ENCODE assay signal across 21 cellular contexts in genomic region chr1:110002695-110003094, GRCh38. TPM values are rescaled to one million over a fixed set of nuclear protein-coding genes. Genes with fewer than 3 reads are reported as not detected.
A peak's percentile ranks its signal among the peaks of the same experiment; 100 is the strongest.
DNase-seq lines count a peak whose midpoint lies in the region; ATAC-seq, FAIRE-seq and TF ChIP-seq lines count a peak whose summit lies in the region.
"Had no signal": no experiment of that assay in that cellular context is flagged by ENCODE, and none has a peak within 500 bp of the region (broad histone marks: within the 10 kb centered on the region; RNA-seq: fewer than 3 reads in every experiment).

No MANE protein-coding gene starts in this region.

- in situ Hi-C loops in mammary epithelial cell (cut with MboI; ENCODE audit: low sequenced_read_pairs in 2 of 2): no loop called here

- no peak overlapping the region for H3K4me3 Mint-ChIP-seq in osteocyte (ENCODE audit: unreplicated experiment)
- no peak overlapping the region for H3K4me3 Mint-ChIP-seq in CD8-positive, alpha-beta T cell
- H3K4me3 Mint-ChIP-seq: activated naive CD8-positive, alpha-beta T cell treated with anti-CD3 and anti-CD28 coated beads, Interleukin-2, amount 10 ng/mL, durations not matched to agents 7 days and 5 days; activated T-cell treated with anti-CD3 and anti-CD28 coated beads, Interleukin-2, amount 50 U/mL, for 24 hours; neural progenitor cell had no signal

- no peak for ATAC-seq in CD8-positive, alpha-beta T cell
- no peak for ATAC-seq in HG03571 (IDR thresholded peaks at IDR 0.05; ENCODE audit: unreplicated experiment)
- ATAC-seq: lower lobe of right lung, sciatic nerve had no signal

- H3K4me1 ChIP-seq in A673 (ENCODE audit: insufficient read depth, low read length, poor library complexity, severe bottlenecking) (peaks cover 54% of the 10 kb centered on the region), HEK293 (ENCODE audit: control insufficient read depth, insufficient read depth, low read length) (peaks cover 28% of the 10 kb centered on the region), mammary epithelial cell (ENCODE audit: insufficient read depth, low read length) (peaks cover 37% of the 10 kb centered on the region)
- peaks cover 13% of the 10 kb centered on the region for H3K4me1 ChIP-seq in CD8-positive, alpha-beta T cell (ENCODE audit: insufficient read depth, low read length)

- H3K4me1 Mint-ChIP-seq in osteocyte (ENCODE audit: unreplicated experiment): peaks cover 52% of the 10 kb centered on the region
- H3K4me1 Mint-ChIP-seq in CD8-positive, alpha-beta T cell (ENCODE audit: low read depth): peaks cover 30% of the 10 kb centered on the region

- whole genome bisulfite sequencing in mammary epithelial cell (ENCODE audit: low coverage, missing lambda C conversion rate): 100% methylated on average over 1 of the region's 1 CpG

- dilution Hi-C loops in mammary epithelial cell (cut with HindIII; ENCODE audit: low sequenced_read_pairs): no loop called here

- no peak overlapping the region for H3K4me3 ChIP-seq in A673 (ENCODE audit: low read depth, low read length, poor library complexity, severe bottlenecking)
- H3K4me3 ChIP-seq in HEK293 (ENCODE audit: low read depth, low read length): no peak overlapping the region
- no peak overlapping the region for H3K4me3 ChIP-seq in mammary epithelial cell (replicated peaks in 1 of 3; ENCODE audit: insufficient read depth in 1 of 3, low read depth in 2 of 3, low read length in 3 of 3)
- no peak overlapping the region for H3K4me3 ChIP-seq in CD8-positive, alpha-beta T cell (ENCODE audit: low read depth, low read length)
- H3K4me3 ChIP-seq: lower lobe of right lung had no signal

- peak overlapping the region; percentile 81 for H3K27ac ChIP-seq in A673 (ENCODE audit: low read depth, low read length, poor library complexity, severe bottlenecking)
- H3K27ac ChIP-seq in HEK293 (ENCODE audit: extremely low read depth, low read depth, low read length): no peak overlapping the region
- H3K27ac ChIP-seq in mammary epithelial cell (ENCODE audit: insufficient read depth, low read depth, low read length): peak overlapping the region; percentile 78
- no peak overlapping the region for H3K27ac ChIP-seq in CD8-positive, alpha-beta T cell (ENCODE audit: low read depth, low read length)
- H3K27ac ChIP-seq: lower lobe of right lung had no signal

- BruUV-seq in A673 (replicated peaks; lab: Mats Ljungman, UMichigan) (no TSS peak), mammary epithelial cell (replicated peaks; lab: Mats Ljungman, UMichigan) (no TSS peak)

- H3K27ac Mint-ChIP-seq in osteocyte (ENCODE audit: unreplicated experiment): peak overlapping the region; percentile 92
- no peak overlapping the region for H3K27ac Mint-ChIP-seq in CD8-positive, alpha-beta T cell
- H3K27ac Mint-ChIP-seq: activated naive CD8-positive, alpha-beta T cell treated with anti-CD3 and anti-CD28 coated beads, Interleukin-2, amount 10 ng/mL, durations not matched to agents 7 days and 5 days had no signal

- FAIRE-seq in frontal cortex (lab: Jason Lieb, UNC): no peak
- FAIRE-seq: endometrium had no signal

- H3K9me3 Mint-ChIP-seq in osteocyte (ENCODE audit: unreplicated experiment): no peaks in the 10 kb centered on the region
- no peaks in the 10 kb centered on the region for H3K9me3 Mint-ChIP-seq in CD8-positive, alpha-beta T cell
- H3K9me3 Mint-ChIP-seq: activated naive CD8-positive, alpha-beta T cell treated with anti-CD3 and anti-CD28 coated beads, Interleukin-2, amount 10 ng/mL, durations not matched to agents 7 days and 5 days; activated T-cell treated with anti-CD3 and anti-CD28 coated beads, Interleukin-2, amount 50 U/mL, for 24 hours; neural progenitor cell had no signal

- H3K36me3 ChIP-seq in A673 (ENCODE audit: insufficient read depth, low read length, poor library complexity, severe bottlenecking) (no peaks in the 10 kb centered on the region), HEK293 (ENCODE audit: control insufficient read depth in 2 of 2, insufficient read depth in 1 of 2, low read length in 2 of 2) (no peaks in the 10 kb centered on the region), mammary epithelial cell (ENCODE audit: insufficient read depth, low read length) (peaks cover 2% of the 10 kb centered on the region)
- H3K36me3 ChIP-seq in CD8-positive, alpha-beta T cell (ENCODE audit: insufficient read depth, low read length): no peaks in the 10 kb centered on the region
- H3K36me3 ChIP-seq: lower lobe of right lung had no signal

- CTCF ChIA-PET in A673 (lab: Charles Lee): no interaction called here
- CTCF ChIA-PET in HEK293 (lab: Yijun Ruan, JAX): no interaction called here
- CTCF ChIA-PET in mammary epithelial cell (lab: Charles Lee; ENCODE audit: low non-redundant PET): no interaction called here
- CTCF ChIA-PET in CD8-positive, alpha-beta T cell (lab: Charles Lee): interaction anchor here (1.2 to 2.6 kb wide), 2 partner anchors 9 to 18 kb away, joined by 3 to 9 read pairs; partner anchors contain the start of gene AHCYL1

- POLR2A ChIA-PET in A673 (lab: Charles Lee; ENCODE audit: low non-redundant PET): no interaction called here
- POLR2A ChIA-PET in HEK293 (lab: Yijun Ruan, JAX): interaction anchor here (0.8 kb wide), 1 partner anchor 11 kb away, joined by 3 read pairs; no protein-coding TSS in a partner anchor
- POLR2A ChIA-PET in CD8-positive, alpha-beta T cell (lab: Charles Lee): no interaction called here

- no peaks in the 10 kb centered on the region for H3K27me3 Mint-ChIP-seq in osteocyte (ENCODE audit: unreplicated experiment)
- no peaks in the 10 kb centered on the region for H3K27me3 Mint-ChIP-seq in CD8-positive, alpha-beta T cell (ENCODE audit: low read depth)
- H3K27me3 Mint-ChIP-seq: activated naive CD8-positive, alpha-beta T cell treated with anti-CD3 and anti-CD28 coated beads, Interleukin-2, amount 10 ng/mL, durations not matched to agents 7 days and 5 days; activated T-cell treated with anti-CD3 and anti-CD28 coated beads, Interleukin-2, amount 50 U/mL, for 24 hours had no signal

- no peaks in the 10 kb centered on the region for H3K36me3 Mint-ChIP-seq in osteocyte (ENCODE audit: unreplicated experiment)
- H3K36me3 Mint-ChIP-seq in CD8-positive, alpha-beta T cell: peaks cover 2% of the 10 kb centered on the region
- H3K36me3 Mint-ChIP-seq: neural progenitor cell had no signal

- no peaks in the 10 kb centered on the region for H4K20me1 ChIP-seq in mammary epithelial cell (ENCODE audit: insufficient read depth, low read length)

- intact Hi-C loops in A673 (cut with micrococcal nuclease; ENCODE audit: unreplicated experiment) (no loop called here), mammary epithelial cell (cut with micrococcal nuclease) (no loop called here)
- intact Hi-C loops in CD8-positive, alpha-beta T cell (cut with DNase I, micrococcal nuclease): no loop called here

- peaks cover 71% of the 10 kb centered on the region for H3K79me2 ChIP-seq in mammary epithelial cell (ENCODE audit: insufficient read depth, low read length)

- H3K27me3 ChIP-seq in A673 (replicated peaks; ENCODE audit: insufficient read depth, low read depth, low read length, poor library complexity) (no peaks in the 10 kb centered on the region), mammary epithelial cell (ENCODE audit: insufficient read depth, low read length) (no peaks in the 10 kb centered on the region)
- no peaks in the 10 kb centered on the region for H3K27me3 ChIP-seq in CD8-positive, alpha-beta T cell (ENCODE audit: insufficient read depth, low read length)
- H3K27me3 ChIP-seq: neural progenitor cell had no signal

- DNase-seq in A673 (ENCODE audit: low spot score): no peak
- no peak for DNase-seq in mammary epithelial cell
- DNase-seq in osteocyte (ENCODE audit: extremely low spot score, unreplicated experiment): no peak
- DNase-seq in cerebellum (ENCODE audit: low spot score): no peak
- no peak for DNase-seq in CD8-positive, alpha-beta T cell
- DNase-seq in frontal cortex (ENCODE audit: low spot score in 2 of 2): no peak
- DNase-seq: activated CD4-positive, alpha-beta T cell treated with anti-CD3 and anti-CD28 coated beads for 4 hours; activated naive CD8-positive, alpha-beta T cell treated with anti-CD3 and anti-CD28 coated beads, Interleukin-2, amount 10 ng/mL, durations not matched to agents 7 days and 5 days; activated T-cell treated with anti-CD3 and anti-CD28 coated beads, Interleukin-2, amount 50 U/mL, for 24 hours; central memory CD4-positive, alpha-beta T cell; foreskin melanocyte; lower lobe of right lung; NCI-H1092 treated with DMSO at 0.1 percent for 48 hours; Right ventricle myocardium superior; stimulated activated CD4-positive, alpha-beta T cell treated with anti-CD3 and anti-CD28 coated beads, Interleukin-4, amount 100 ng/mL, for 4 hours; T-helper 9 cell had no signal

- H2AFZ ChIP-seq in mammary epithelial cell (ENCODE audit: low read depth, low read length): no peak overlapping the region
- H2AFZ ChIP-seq: neural progenitor cell had no signal

- TF ChIP-seq CTCF in A673 (conservative IDR thresholded peaks at IDR 0.05; ENCODE audit: low read depth, low read length): no peak
- no peak for TF ChIP-seq CTCF in HEK293 (tag by site-specific recombination; IDR thresholded peaks at IDR 0.05)
- no peak for TF ChIP-seq CTCF in mammary epithelial cell (conservative IDR thresholded peaks at IDR 0.05 in 1 of 2, IDR thresholded peaks at IDR 0.05 in 1 of 2; ENCODE audit: extremely low read depth in 1 of 2, insufficient read depth in 1 of 2, low read depth in 1 of 2, low read length in 2 of 2)
- no peak for TF ChIP-seq CTCF in osteocyte (IDR thresholded peaks at IDR 0.05)
- TF ChIP-seq CTCF in CD8-positive, alpha-beta T cell (IDR thresholded peaks at IDR 0.05): no peak

- H3K4me2 ChIP-seq in mammary epithelial cell (ENCODE audit: insufficient read depth, low read depth, low read length): peak overlapping the region; percentile 77

- no peaks in the 10 kb centered on the region for H3K9me3 ChIP-seq in A673 (ENCODE audit: low read depth, low read length, poor library complexity, severe bottlenecking)
- no peaks in the 10 kb centered on the region for H3K9me3 ChIP-seq in HEK293 (ENCODE audit: control insufficient read depth, insufficient read depth, low read depth, low read length)
- no peaks in the 10 kb centered on the region for H3K9me3 ChIP-seq in mammary epithelial cell (replicated peaks; ENCODE audit: insufficient read depth, low read length)
- H3K9me3 ChIP-seq in CD8-positive, alpha-beta T cell (ENCODE audit: low read length): no peaks in the 10 kb centered on the region
- H3K9me3 ChIP-seq: lower lobe of right lung had no signal

- no peak overlapping the region for H3K9ac ChIP-seq in mammary epithelial cell (ENCODE audit: insufficient read depth, low read length)
- H3K9ac ChIP-seq: neural progenitor cell had no signal

RNA-seq across cellular contexts. Expression of gene AHCYL1, which starts 18.1 kb away (rescaled TPM):
- total RNA-seq in A673 (2021) (89.6 and 107 TPM in 2 replicates), mammary epithelial cell (10 to 100 TPM; 71.2 to 72.2 TPM), osteocyte (77.0 and 79.3 TPM in 2 replicates), cerebellum (39.6 TPM), frontal cortex (21.2 TPM)
- polyA plus RNA-seq in mammary epithelial cell: 64.7 TPM
- 84.7 TPM for polyA minus RNA-seq in mammary epithelial cell
- total RNA-seq in CD8-positive, alpha-beta T cell: 1 to 10 TPM; 5.3 to 5.5 TPM

RNA-seq across cellular contexts. Expression of gene STRIP1, which starts 31.7 kb away (rescaled TPM):
- total RNA-seq in A673 (2021) (57.7 and 59.6 TPM in 2 replicates), mammary epithelial cell (10 to 100 TPM; 39.4 to 51.3 TPM), osteocyte (55.7 and 55.8 TPM in 2 replicates), cerebellum (112 TPM), frontal cortex (98.2 TPM)
- 24.9 TPM for polyA plus RNA-seq in mammary epithelial cell
- 26.5 TPM for polyA minus RNA-seq in mammary epithelial cell
- total RNA-seq in CD8-positive, alpha-beta T cell: 100 to 1,000 TPM in 1 of 2 experiments, 10 to 100 TPM in 1; 94.6 to 109 TPM

Comparison
In these comparisons a context has a peak if more than half of its experiments do, and no peak if none do; other contexts are left out.
1. H3K27ac ChIP-seq: peak in A673 (single experiment) and mammary epithelial cell (single experiment); none in HEK293 (single experiment) and CD8-positive, alpha-beta T cell (single experiment).